32 cellular contexts compared by ENCODE assay signal in genomic region chr3:13844286-13844685, GRCh38. TPM values are rescaled to one million over a fixed set of nuclear protein-coding genes. Genes with fewer than 3 reads are reported as not detected.
"Had no signal": no experiment of that assay in that cellular context is flagged by ENCODE, and none has a peak within 500 bp of the region (broad histone marks: within the 10 kb centered on the region; RNA-seq: fewer than 3 reads in every experiment).

No MANE protein-coding gene starts in this region.

- H3K4me1 ChIP-seq: colonic mucosa, gastrocnemius medialis, heart right ventricle, lower lobe of right lung had no signal

- H3K27ac ChIP-seq: colonic mucosa, epithelial cell of prostate, esophagus squamous epithelium, gastrocnemius medialis, heart right ventricle, lower lobe of right lung had no signal

- H3K27me3 ChIP-seq: colonic mucosa had no signal

- DNase-seq: colonic mucosa; cortex of kidney; effector CD8-positive, alpha-beta T cell; effector memory CD8-positive, alpha-beta T cell; endodermal cell; erythroblast; esophagus squamous epithelium; foreskin fibroblast; foreskin melanocyte; gastrocnemius medialis; glutamatergic neuron; head of caudate nucleus; heart right ventricle; hippocampal formation; kidney; kidney glomerular epithelial cell; left colon; left ventricle myocardium superior; lower lobe of right lung; mesenchymal stem cell; mucosa of descending colon; naive B cell had no signal

- H3K9me3 ChIP-seq: colonic mucosa, esophagus squamous epithelium, gastrocnemius medialis, heart right ventricle, lower lobe of right lung, mucosa of descending colon had no signal

- FAIRE-seq: endometrium, islet of Langerhans, kidney had no signal

- ATAC-seq: effector memory CD8-positive, alpha-beta T cell; esophagus mucosa; gastrocnemius medialis; heart right ventricle; left colon; left lobe of liver; left ventricle myocardium superior; lower lobe of right lung; mucosa of descending colon had no signal

- H3K36me3 ChIP-seq: colonic mucosa, esophagus squamous epithelium, gastrocnemius medialis, heart right ventricle, lower lobe of right lung had no signal

- H3K4me3 ChIP-seq: colonic mucosa, esophagus squamous epithelium, gastrocnemius medialis, heart right ventricle, lower lobe of right lung, mucosa of descending colon had no signal

RNA-seq across cellular contexts. Expression of gene WNT7A, which starts 35.6 kb away (rescaled TPM):
- total RNA-seq: colonic mucosa, dermis microvascular lymphatic vessel endothelial cell, gastrocnemius medialis, glomerular endothelial cell, heart right ventricle, left colon, left lobe of liver, left ventricle myocardium superior, lung microvascular endothelial cell, mesenteric fat pad, mucosa of descending colon, myocyte had no signal
